In the genomic region with DNA sequence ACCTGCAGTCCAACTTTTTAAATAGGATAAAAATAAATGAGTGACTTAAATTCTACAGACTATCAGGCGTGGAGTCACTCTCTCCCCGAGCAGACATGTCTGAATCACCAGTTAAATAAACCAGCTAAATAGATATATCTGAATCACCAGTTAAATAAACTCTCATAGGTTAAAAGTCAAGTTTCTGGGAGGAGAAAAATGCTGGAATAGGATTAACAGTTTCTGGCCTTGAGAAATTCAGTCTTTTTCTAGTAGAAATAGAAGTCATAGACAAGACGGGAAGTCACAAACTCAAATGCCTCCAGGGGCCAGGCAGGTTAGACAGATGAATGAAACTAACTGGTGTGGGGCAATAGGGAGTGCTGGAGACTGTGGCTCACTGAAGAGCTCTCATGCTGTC, we compare ENCODE assay signal across 23 cellular contexts.
A peak's percentile ranks its signal among the peaks of the same experiment; 100 is the strongest.
DNase-seq lines count a peak whose midpoint lies in the region; ATAC-seq and TF ChIP-seq lines count a peak whose summit lies in the region.
"Had no signal": no experiment of that assay in that cellular context is flagged by ENCODE, and none has a peak within 500 bp of the region (broad histone marks: within the 10 kb centered on the region; RNA-seq: fewer than 3 reads in every experiment).

No MANE protein-coding gene starts in this region.

- H3K9me2 ChIP-seq in PC-3 (replicated peaks; ENCODE audit: low read length) = no peaks in the 10 kb centered on the region

- H3K4me3 ChIP-seq in PC-3 (ENCODE audit: low read length) (no peak overlapping the region), choroid plexus epithelial cell (ENCODE audit: low read depth, low read length) (no peak overlapping the region), mammary epithelial cell (replicated peaks in 1 of 3; ENCODE audit: insufficient read depth in 1 of 3, low read depth in 2 of 3, low read length in 3 of 3) (no peak overlapping the region)
- H3K4me3 ChIP-seq: A549, cardiac muscle cell, HAP-1, ovary, suprapubic skin, vagina had no signal

- H3K27me3 ChIP-seq in PC-3 (ENCODE audit: low read length) (peaks cover 4% of the 10 kb centered on the region), mammary epithelial cell (ENCODE audit: insufficient read depth, low read length) (no peaks in the 10 kb centered on the region)
- H3K27me3 ChIP-seq: cardiac muscle cell, ovary, suprapubic skin, vagina had no signal

- H3K9me3 ChIP-seq in PC-3 (ENCODE audit: low read length) = no peaks in the 10 kb centered on the region
- H3K9me3 ChIP-seq in mammary epithelial cell (replicated peaks; ENCODE audit: insufficient read depth, low read length) = peaks cover 15% of the 10 kb centered on the region
- H3K9me3 ChIP-seq: A549, HAP-1, ovary, vagina had no signal

- peak; percentile 24 for DNase-seq in AG08395 (ENCODE audit: low spot score)
- peak; percentile 86 for DNase-seq in PC-3
- peak; percentile 29 for DNase-seq in choroid plexus epithelial cell (ENCODE audit: low read depth)
- DNase-seq in non-pigmented ciliary epithelial cell (ENCODE audit: low read depth) = peak; percentile 50
- DNase-seq in mammary epithelial cell = no peak
- DNase-seq in Calu3 = no peak
- no peak for DNase-seq in NCI-H2227 treated with DMSO at 0.1 percent for 48 hours (lab: John Stamatoyannopoulos, UW)
- DNase-seq: activated effector memory CD4-positive, alpha-beta T cell treated with Interleukin-2 at 50 U/mL for 16 hours; CD8-positive, alpha-beta T cell; DMS79; foreskin melanocyte; hypothalamus; NCI-H1417 treated with DMSO at 0.1 percent for 48 hours; ovary; right cardiac atrium; SHP77 treated with DMSO at 0.1 percent for 48 hours; T-cell had no signal

- H3K27ac Mint-ChIP-seq in Calu3 (ENCODE audit: unreplicated experiment) = no peak overlapping the region
- H3K27ac Mint-ChIP-seq: CD8-positive, alpha-beta T cell; T-cell had no signal

- no peaks in the 10 kb centered on the region for H3K27me3 Mint-ChIP-seq in Calu3 (ENCODE audit: unreplicated experiment)
- H3K27me3 Mint-ChIP-seq: T-cell had no signal

- H3K79me2 ChIP-seq in PC-3 (ENCODE audit: low read length) (no peaks in the 10 kb centered on the region), mammary epithelial cell (ENCODE audit: insufficient read depth, low read length) (no peaks in the 10 kb centered on the region)

- TF ChIP-seq CTCF in PC-3 (conservative IDR thresholded peaks at IDR 0.05; ENCODE audit: low read depth, low read length) (no peak), choroid plexus epithelial cell (conservative IDR thresholded peaks at IDR 0.05; ENCODE audit: low read depth, low read length) (no peak), mammary epithelial cell (conservative IDR thresholded peaks at IDR 0.05 in 1 of 2, IDR thresholded peaks at IDR 0.05 in 1 of 2; ENCODE audit: extremely low read depth in 1 of 2, insufficient read depth in 1 of 2, low read depth in 1 of 2, low read length in 2 of 2) (no peak), Calu3 (IDR thresholded peaks at IDR 0.05; ENCODE audit: unreplicated experiment) (no peak)

- CTCF ChIA-PET in PC-3 (lab: Charles Lee) = no interaction called here
- CTCF ChIA-PET in mammary epithelial cell (lab: Charles Lee; ENCODE audit: low non-redundant PET) = no interaction called here
- CTCF ChIA-PET in Calu3 (lab: Charles Lee) = no interaction called here

- POLR2A ChIA-PET in PC-3 (lab: Charles Lee; ENCODE audit: unreplicated experiment) = no interaction called here

- no peak overlapping the region for H2AFZ ChIP-seq in PC-3 (ENCODE audit: low read length)
- H2AFZ ChIP-seq in mammary epithelial cell (ENCODE audit: low read depth, low read length) = no peak overlapping the region

- H3K27ac ChIP-seq in PC-3 (ENCODE audit: low read length) = peak overlapping the region; percentile 67
- no peak overlapping the region for H3K27ac ChIP-seq in mammary epithelial cell (ENCODE audit: insufficient read depth, low read depth, low read length)
- H3K27ac ChIP-seq: A549, cardiac muscle cell, ovary, suprapubic skin, vagina had no signal

- dilution Hi-C loops in mammary epithelial cell (cut with HindIII; ENCODE audit: low sequenced_read_pairs) = no loop called here

- no peaks in the 10 kb centered on the region for H3F3A ChIP-seq in PC-3 (ENCODE audit: low read length, unreplicated experiment)

- ATAC-seq in PC-3 (peak; percentile 62), HG03108 (IDR thresholded peaks at IDR 0.05; ENCODE audit: unreplicated experiment) (no peak)
- ATAC-seq: A549; CD8-positive, alpha-beta T cell; right cardiac atrium had no signal

- H3K4me3 Mint-ChIP-seq in Calu3 (ENCODE audit: low read depth, unreplicated experiment) = no peak overlapping the region
- H3K4me3 Mint-ChIP-seq: CD8-positive, alpha-beta T cell; T-cell had no signal

- peak overlapping the region; percentile 70 for H3K4me2 ChIP-seq in PC-3 (ENCODE audit: low read length)
- H3K4me2 ChIP-seq in mammary epithelial cell (ENCODE audit: insufficient read depth, low read depth, low read length) = no peak overlapping the region
- H3K4me2 ChIP-seq: A549 had no signal

- H3K36me3 ChIP-seq in PC-3 (ENCODE audit: low read depth, low read length) (no peaks in the 10 kb centered on the region), mammary epithelial cell (ENCODE audit: insufficient read depth, low read length) (no peaks in the 10 kb centered on the region)
- H3K36me3 ChIP-seq: cardiac muscle cell, HAP-1, ovary, suprapubic skin, vagina had no signal

- intact Hi-C loops in PC-3 (cut with micrococcal nuclease) = no loop called here
- intact Hi-C loops in mammary epithelial cell (cut with micrococcal nuclease) = no loop called here
- intact Hi-C loops in Calu3 (cut with micrococcal nuclease; ENCODE audit: unreplicated experiment) = no loop called here

- WGBS in mammary epithelial cell (ENCODE audit: low coverage, missing lambda C conversion rate) = 42% methylated on average over 3 of the region's 3 CpGs

- H3K4me1 ChIP-seq in PC-3 (ENCODE audit: insufficient read depth, low read length) (peaks cover 33% of the 10 kb centered on the region), mammary epithelial cell (ENCODE audit: insufficient read depth, low read length) (no peaks in the 10 kb centered on the region)
- H3K4me1 ChIP-seq: A549, HAP-1, suprapubic skin, vagina had no signal

- H4K20me1 ChIP-seq in PC-3 (ENCODE audit: low read length) = no peaks in the 10 kb centered on the region
- H4K20me1 ChIP-seq in mammary epithelial cell (ENCODE audit: insufficient read depth, low read length) = no peaks in the 10 kb centered on the region

- H3K36me3 Mint-ChIP-seq in Calu3 (ENCODE audit: insufficient read depth, unreplicated experiment) = no peaks in the 10 kb centered on the region
- H3K36me3 Mint-ChIP-seq: CD8-positive, alpha-beta T cell; T-cell had no signal

- peaks cover 11% of the 10 kb centered on the region for H3K9me3 Mint-ChIP-seq in Calu3 (ENCODE audit: low read depth, unreplicated experiment)
- H3K9me3 Mint-ChIP-seq: CD8-positive, alpha-beta T cell had no signal

- in situ Hi-C loops in mammary epithelial cell (cut with MboI; ENCODE audit: low sequenced_read_pairs in 2 of 2) = no loop called here

- H3K4me1 Mint-ChIP-seq in Calu3 (ENCODE audit: low read depth, unreplicated experiment) = no peaks in the 10 kb centered on the region
- H3K4me1 Mint-ChIP-seq: T-cell had no signal

- H3K9ac ChIP-seq in PC-3 (ENCODE audit: low read length) (no peak overlapping the region; the same call in 1 of the 2 replicates), mammary epithelial cell (ENCODE audit: insufficient read depth, low read length) (no peak overlapping the region)

- BruUV-seq in PC-3 (replicated peaks; lab: Mats Ljungman, UMichigan) = no TSS peak
- no TSS peak for BruUV-seq in mammary epithelial cell (replicated peaks; lab: Mats Ljungman, UMichigan)
- BruUV-seq in Calu3 (replicated peaks; lab: Mats Ljungman, UMichigan) = no TSS peak

Comparison
In these comparisons a context has a peak if more than half of its experiments do, and no peak if none do; other contexts are left out.
1. DNase-seq: peak in AG08395 (single experiment), PC-3 (single experiment), choroid plexus epithelial cell (single experiment) and non-pigmented ciliary epithelial cell (single experiment); none in mammary epithelial cell (single experiment), Calu3 (single experiment) and NCI-H2227 treated with DMSO at 0.1 percent for 48 hours (single experiment).